Comparison of ENCODE assay signal across 17 cellular contexts in genomic region chr1:98316286-98316685, GRCh38.
DNase-seq lines count a peak whose midpoint lies in the region; ATAC-seq and TF ChIP-seq lines count a peak whose summit lies in the region.
"Had no signal": no experiment of that assay in that cellular context is flagged by ENCODE, and none has a peak within 500 bp of the region (broad histone marks: within the 10 kb centered on the region; RNA-seq: fewer than 3 reads in every experiment).

No MANE protein-coding gene starts in this region.

- TF ChIP-seq POLR2A in HCT116 (IDR thresholded peaks at IDR 0.05; ENCODE audit: borderline replicate concordance, extremely low read depth, insufficient read depth, insufficient read length), result no peak

- no peak overlapping the region for H2BK5ac ChIP-seq in H9 (ENCODE audit: insufficient read length, low read length)

- no peak overlapping the region for H4K8ac ChIP-seq in H9 (replicated peaks; ENCODE audit: insufficient read length, low read depth, low read length)

- H3K79me1 ChIP-seq in H9 (ENCODE audit: insufficient read depth, low read depth, low read length, poor library complexity, severe bottlenecking), result no peaks in the 10 kb centered on the region

- H3K4me3 ChIP-seq in HCT116 (replicated peaks in 1 of 2; ENCODE audit: low read depth in 1 of 2, low read length in 2 of 2) (no peak overlapping the region), SK-N-SH (ENCODE audit: low read depth in 2 of 2, low read length in 1 of 2) (no peak overlapping the region), fibroblast of mammary gland (ENCODE audit: control insufficient read depth, low read depth, low read length) (no peak overlapping the region), smooth muscle cell (no peak overlapping the region), tibial artery (no peak overlapping the region)
- H3K4me3 ChIP-seq: cardiac muscle cell, right atrium auricular region had no signal

- no peak overlapping the region for H2BK20ac ChIP-seq in H9 (ENCODE audit: low read depth, low read length, poor library complexity, severe bottlenecking)

- no peak for DNase-seq in HCT116 (ENCODE audit: low read depth, low spot score)
- DNase-seq in SK-N-SH, result no peak
- peak; percentile 60 for DNase-seq in fibroblast of mammary gland (ENCODE audit: low read depth)
- no peak for DNase-seq in smooth muscle cell (lab: John Stamatoyannopoulos, UW; ENCODE audit: unreplicated experiment)
- DNase-seq in tibial artery, result no peak
- DNase-seq in H9, result no peak
- no peak for DNase-seq in NCI-H2107 treated with DMSO at 0.1 percent for 48 hours (lab: John Stamatoyannopoulos, UW; ENCODE audit: unreplicated experiment)
- DNase-seq: activated effector memory CD4-positive, alpha-beta T cell treated with anti-CD3 and anti-CD28 coated beads, Interleukin-2, amount 50 U/mL, for 16 hours; GF-D8; GOT3; NCI-H2081 treated with DMSO at 0.1 percent for 48 hours; SIG-M5; stimulated activated naive B cell treated with anti-CD40 and anti-IgM and Interleukin-4, amounts not matched to agents 10 μg/mL and 1 μg/mL and 100 μg/mL, for 72 hours had no signal

- H2BK120ac ChIP-seq in H9 (ENCODE audit: low read depth, low read length, poor library complexity, severe bottlenecking), result no peak overlapping the region

- no peaks in the 10 kb centered on the region for H3K36me3 Mint-ChIP-seq in H9 (ENCODE audit: insufficient read depth in 1 of 3, low read depth in 3 of 3)
- H3K36me3 Mint-ChIP-seq: stimulated activated naive B cell treated with anti-CD40 and anti-IgM and Interleukin-4, amounts not matched to agents 10 μg/mL and 1 μg/mL and 100 μg/mL, for 72 hours had no signal

- H3K9me2 ChIP-seq in HCT116 (ENCODE audit: insufficient read depth), result no peaks in the 10 kb centered on the region
- no peaks in the 10 kb centered on the region for H3K9me2 ChIP-seq in SK-N-SH

- CTCF ChIA-PET in HCT116 (lab: Charles Lee), result no interaction called here
- CTCF ChIA-PET in SK-N-SH (lab: Yijun Ruan, JAX), result no interaction called here

- H3K36me3 ChIP-seq in HCT116 (ENCODE audit: control insufficient read depth in 1 of 2, insufficient read depth in 2 of 2, low read length in 2 of 2) (no peaks in the 10 kb centered on the region), SK-N-SH (replicated peaks in 1 of 2; ENCODE audit: control insufficient read depth in 1 of 2, insufficient read depth in 2 of 2, low read length in 1 of 2) (no peaks in the 10 kb centered on the region), smooth muscle cell (ENCODE audit: low read depth) (no peaks in the 10 kb centered on the region), tibial artery (no peaks in the 10 kb centered on the region)
- H3K36me3 ChIP-seq: cardiac muscle cell, right atrium auricular region had no signal

- H3K27ac ChIP-seq in HCT116 (ENCODE audit: low read depth, low read length) (no peak overlapping the region), SK-N-SH (ENCODE audit: low read depth in 2 of 2, low read length in 1 of 2) (peak overlapping the region in 1 of 2 experiments; percentile 56; a peak in 2 of 4 replicates), smooth muscle cell (ENCODE audit: low read depth) (peak overlapping the region; percentile 69), tibial artery (no peak overlapping the region), H9 (ENCODE audit: insufficient read length, low read depth, low read length) (no peak overlapping the region)
- H3K27ac ChIP-seq: cardiac muscle cell, right atrium auricular region had no signal

- H3F3A ChIP-seq in SK-N-SH (replicated peaks; ENCODE audit: insufficient read depth), result peaks cover 20% of the 10 kb centered on the region
- H3F3A ChIP-seq in smooth muscle cell (ENCODE audit: low read depth), result no peaks in the 10 kb centered on the region

- H2AK5ac ChIP-seq in H9 (ENCODE audit: insufficient read length, low read length), result no peak overlapping the region

- no peak overlapping the region for H4K5ac ChIP-seq in H9 (ENCODE audit: insufficient read length, low read depth, low read length)

- 84% methylated on average over 2 of the region's 2 CpGs for WGBS in SK-N-SH (ENCODE audit: low lambda C conversion rate)
- WGBS in smooth muscle cell (ENCODE audit: low lambda C conversion rate), result 51% methylated on average over 2 of the region's 2 CpGs
- no CpG with 5 or more reads among the region's 2 CpGs for WGBS in H9 (ENCODE audit: extremely low coverage, insufficient read length, low lambda C conversion rate)

- no peak overlapping the region for H3K27ac Mint-ChIP-seq in H9
- H3K27ac Mint-ChIP-seq: nephron; stimulated activated naive B cell treated with anti-CD40 and anti-IgM and Interleukin-4, amounts not matched to agents 10 μg/mL and 1 μg/mL and 100 μg/mL, for 72 hours had no signal

- ATAC-seq in HCT116, result peak; percentile 32; the same call in 1 of the 2 replicates
- ATAC-seq: left lobe of liver; stimulated activated naive B cell treated with anti-CD40 and anti-IgM and Interleukin-4, amounts not matched to agents 10 μg/mL and 1 μg/mL and 100 μg/mL, for 72 hours had no signal

- no peaks in the 10 kb centered on the region for H3K4me1 Mint-ChIP-seq in H9
- H3K4me1 Mint-ChIP-seq: nephron; stimulated activated naive B cell treated with anti-CD40 and anti-IgM and Interleukin-4, amounts not matched to agents 10 μg/mL and 1 μg/mL and 100 μg/mL, for 72 hours had no signal

- no TSS peak for BruUV-seq in HCT116 (replicated peaks; lab: Mats Ljungman, UMichigan)

- H3T11ph ChIP-seq in H9 (ENCODE audit: low read length), result no peak overlapping the region

- peaks cover 8 to 16% of the 10 kb centered on the region in 2 experiments; a peak in 3 of 4 replicates for H3K4me1 ChIP-seq in HCT116 (ENCODE audit: control insufficient read depth in 1 of 2, insufficient read depth in 2 of 2, low read length in 2 of 2)
- peaks cover 0 to 22% of the 10 kb centered on the region in 2 experiments; a peak in 3 of 4 replicates for H3K4me1 ChIP-seq in SK-N-SH (ENCODE audit: control insufficient read depth in 1 of 2, insufficient read depth in 2 of 2, low read depth in 1 of 2, low read length in 1 of 2)
- H3K4me1 ChIP-seq in smooth muscle cell (ENCODE audit: low read depth), result no peaks in the 10 kb centered on the region
- peaks cover 0 to 34% (median 16%) of the 10 kb centered on the region in 4 donors for H3K4me1 ChIP-seq in tibial artery
- H3K4me1 ChIP-seq in H9 (ENCODE audit: insufficient read depth, low read length), result no peaks in the 10 kb centered on the region
- H3K4me1 ChIP-seq: right atrium auricular region had no signal

- H3K9me3 ChIP-seq in HCT116 (ENCODE audit: control insufficient read depth in 1 of 2, insufficient read depth in 1 of 2, low read depth in 1 of 2, low read length in 2 of 2), result no peaks in the 10 kb centered on the region
- no peaks in the 10 kb centered on the region for H3K9me3 ChIP-seq in SK-N-SH
- H3K9me3 ChIP-seq in smooth muscle cell (replicated peaks; ENCODE audit: low read depth), result no peaks in the 10 kb centered on the region
- H3K9me3 ChIP-seq in tibial artery, result no peaks in the 10 kb centered on the region
- no peaks in the 10 kb centered on the region for H3K9me3 ChIP-seq in H9 (ENCODE audit: control insufficient read depth, low read depth, low read length)
- H3K9me3 ChIP-seq: right atrium auricular region had no signal

- H3K23ac ChIP-seq in H9 (ENCODE audit: insufficient read length, low read depth, low read length), result no peak overlapping the region

- H3K27me3 Mint-ChIP-seq in H9 (ENCODE audit: low read depth), result no peaks in the 10 kb centered on the region
- H3K27me3 Mint-ChIP-seq: stimulated activated naive B cell treated with anti-CD40 and anti-IgM and Interleukin-4, amounts not matched to agents 10 μg/mL and 1 μg/mL and 100 μg/mL, for 72 hours had no signal

- no peak overlapping the region for H3K14ac ChIP-seq in H9 (ENCODE audit: insufficient read depth, low read length)

- no peaks in the 10 kb centered on the region for H4K20me1 ChIP-seq in HCT116 (ENCODE audit: insufficient read depth)
- H4K20me1 ChIP-seq in SK-N-SH (ENCODE audit: insufficient read depth), result no peaks in the 10 kb centered on the region
- no peaks in the 10 kb centered on the region for H4K20me1 ChIP-seq in smooth muscle cell (ENCODE audit: low read depth)
- H4K20me1 ChIP-seq in H9 (ENCODE audit: control insufficient read depth, insufficient read depth, insufficient read length), result no peaks in the 10 kb centered on the region

- H3K4me3 Mint-ChIP-seq in H9, result no peak overlapping the region
- H3K4me3 Mint-ChIP-seq: nephron; stimulated activated naive B cell treated with anti-CD40 and anti-IgM and Interleukin-4, amounts not matched to agents 10 μg/mL and 1 μg/mL and 100 μg/mL, for 72 hours had no signal

- no peak overlapping the region for H3K9ac ChIP-seq in HCT116 (ENCODE audit: low read length)
- H3K9ac ChIP-seq in SK-N-SH, result no peak overlapping the region
- H3K9ac ChIP-seq in smooth muscle cell (ENCODE audit: low read depth), result no peak overlapping the region
- no peak overlapping the region for H3K9ac ChIP-seq in H9 (ENCODE audit: extremely low read depth, insufficient read length, low read length)

- no peak overlapping the region for H4K91ac ChIP-seq in H9 (ENCODE audit: insufficient read length, low read depth, low read length)

- no peak for TF ChIP-seq RAD21 in HCT116 (IDR thresholded peaks at IDR 0.05; ENCODE audit: low read depth)
- no peak for TF ChIP-seq RAD21 in SK-N-SH (IDR thresholded peaks at IDR 0.05; ENCODE audit: low read length)

- RAD21 ChIA-PET in HCT116 (lab: Charles Lee; ENCODE audit: low non-redundant PET in 1 of 2, low total read pairs in 2 of 2, uncharacterized antibody in 2 of 2, unreplicated experiment in 2 of 2), result no interaction called here

- intact Hi-C loops in HCT116 (cut with micrococcal nuclease) (no loop called here), tibial artery (cut with DNase I; ENCODE audit: low total_unique reads) (no loop called here)

- POLR2A ChIA-PET in HCT116 (lab: Charles Lee), result no interaction called here
- POLR2A ChIA-PET in SK-N-SH (lab: Yijun Ruan, JAX), result no interaction called here

- H2BK15ac ChIP-seq in H9 (ENCODE audit: low read depth, low read length), result no peak overlapping the region

- no peak overlapping the region for H3K56ac ChIP-seq in H9 (ENCODE audit: insufficient read length, low read depth, low read length)

- peak overlapping the region; percentile 67 for H2AFZ ChIP-seq in HCT116 (ENCODE audit: low read depth, low read length, poor library complexity, severe bottlenecking)
- no peak overlapping the region for H2AFZ ChIP-seq in SK-N-SH (ENCODE audit: low read depth)
- H2AFZ ChIP-seq in smooth muscle cell (ENCODE audit: low read depth), result peak overlapping the region; percentile 53
- no peak overlapping the region for H2AFZ ChIP-seq in H9 (ENCODE audit: low read length)

- H3K4me2 ChIP-seq in HCT116 (ENCODE audit: low read length) (peak overlapping the region; percentile 1; the same call in 1 of the 2 replicates), SK-N-SH (peak overlapping the region; percentile 25; the same call in 1 of the 2 replicates), smooth muscle cell (peak overlapping the region; percentile 21), H9 (ENCODE audit: insufficient read depth, insufficient read length, low read length) (no peak overlapping the region)

- H3K79me2 ChIP-seq in HCT116 (ENCODE audit: insufficient read depth, low read length) (no peaks in the 10 kb centered on the region), SK-N-SH (ENCODE audit: insufficient read depth) (no peaks in the 10 kb centered on the region), smooth muscle cell (ENCODE audit: low read depth) (no peaks in the 10 kb centered on the region), H9 (ENCODE audit: insufficient read depth, low read length) (no peaks in the 10 kb centered on the region)

- no peaks in the 10 kb centered on the region for H3K27me3 ChIP-seq in HCT116 (ENCODE audit: insufficient read depth, low read length)
- no peaks in the 10 kb centered on the region for H3K27me3 ChIP-seq in SK-N-SH (ENCODE audit: insufficient read depth)
- no peaks in the 10 kb centered on the region for H3K27me3 ChIP-seq in smooth muscle cell (ENCODE audit: low read depth)
- no peaks in the 10 kb centered on the region for H3K27me3 ChIP-seq in tibial artery
- no peaks in the 10 kb centered on the region for H3K27me3 ChIP-seq in H9 (ENCODE audit: insufficient read depth, low read length)
- H3K27me3 ChIP-seq: cardiac muscle cell, right atrium auricular region had no signal

- H3K9me3 Mint-ChIP-seq in H9, result no peaks in the 10 kb centered on the region
- H3K9me3 Mint-ChIP-seq: nephron; stimulated activated naive B cell treated with anti-CD40 and anti-IgM and Interleukin-4, amounts not matched to agents 10 μg/mL and 1 μg/mL and 100 μg/mL, for 72 hours had no signal

- H2BK12ac ChIP-seq in H9 (ENCODE audit: insufficient read length, low read depth, low read length), result no peak overlapping the region

- no peak overlapping the region for H3K18ac ChIP-seq in H9 (ENCODE audit: insufficient read length, low read depth, low read length)

- no peak overlapping the region for H3K4ac ChIP-seq in H9 (ENCODE audit: low read depth, low read length)

- peak in 1 of 2 experiments; percentile 60; a peak in 1 of 4 replicates for TF ChIP-seq EP300 in SK-N-SH (IDR thresholded peaks at IDR 0.05; ENCODE audit: borderline replicate concordance in 1 of 2, low read depth in 1 of 2, low read length in 1 of 2)

- no peak for TF ChIP-seq CTCF in HCT116 (IDR thresholded peaks at IDR 0.05 in 2 of 3, conservative IDR thresholded peaks at IDR 0.05 in 1 of 3; ENCODE audit: borderline replicate concordance in 1 of 3, insufficient read depth in 1 of 3, low read depth in 2 of 3, low read length in 2 of 3)
- no peak for TF ChIP-seq CTCF in SK-N-SH (IDR thresholded peaks at IDR 0.05)
- no peak for TF ChIP-seq CTCF in fibroblast of mammary gland (conservative IDR thresholded peaks at IDR 0.05; ENCODE audit: control insufficient read depth, insufficient read depth, low read depth, low read length)
- no peak for TF ChIP-seq CTCF in smooth muscle cell (IDR thresholded peaks at IDR 0.05; ENCODE audit: borderline replicate concordance, insufficient read depth, poor library complexity, severe bottlenecking)
- no peak for TF ChIP-seq CTCF in tibial artery (IDR thresholded peaks at IDR 0.05)
- TF ChIP-seq CTCF in H9 (conservative IDR thresholded peaks at IDR 0.05), result no peak

- H3K23me2 ChIP-seq in H9 (ENCODE audit: insufficient read length, low read depth, low read length, poor library complexity, severe bottlenecking), result no peaks in the 10 kb centered on the region

Comparison
In these comparisons a context has a peak if more than half of its experiments do, and no peak if none do; other contexts are left out.
1. H2AFZ ChIP-seq: peak in HCT116 (single experiment) and smooth muscle cell (single experiment); none in SK-N-SH (single experiment) and H9 (single experiment).
2. Of the 11 proteins assayed by ChIP-seq in both SK-N-SH and HCT116: peak only in SK-N-SH: JUND; only in HCT116: none; in both: none; in neither: 10.